7 cellular contexts compared by ENCODE assay signal in genomic region chr2:147414656-147415055, GRCh38.
A peak's percentile ranks its signal among the peaks of the same experiment; 100 is the strongest.
DNase-seq lines count a peak whose midpoint lies in the region; ATAC-seq, FAIRE-seq and TF ChIP-seq lines count a peak whose summit lies in the region.
"Not testable (repeated sequence)": the region's sequence is repeated elsewhere in the genome, so short reads cannot be mapped to it uniquely, and the experiment has no call there.

No MANE protein-coding gene starts in this region.

- intact Hi-C loops in Caco-2 (cut with micrococcal nuclease; ENCODE audit: unreplicated experiment): not testable (repeated sequence)
- intact Hi-C loops in PC-3 (cut with micrococcal nuclease): loop anchor here (5.0 kb wide), 1 partner anchor 433 kb away; the partner anchor contains the start of gene ACVR2A

- POLR2A ChIA-PET in Caco-2 (lab: Charles Lee): interaction anchor here (0.8 kb wide), 1 partner anchor 11 kb away, joined by 4 read pairs; no protein-coding TSS in a partner anchor
- POLR2A ChIA-PET in PC-3 (lab: Charles Lee; ENCODE audit: unreplicated experiment): not testable (repeated sequence)

- peaks cover 37% of the 10 kb centered on the region for H3K4me1 ChIP-seq in Caco-2
- H3K4me1 ChIP-seq in Karpas-422 (ENCODE audit: low read length); foreskin keratinocyte: not testable (repeated sequence)
- peaks cover 27% of the 10 kb centered on the region for H3K4me1 ChIP-seq in PC-3 (ENCODE audit: insufficient read depth, low read length)

- H3K27ac Mint-ChIP-seq in Caco-2 (ENCODE audit: unreplicated experiment): peak overlapping the region; percentile 89

- H2AFZ ChIP-seq in Karpas-422 (ENCODE audit: low read length); PC-3 (ENCODE audit: low read length): not testable (repeated sequence)

- not testable (repeated sequence) for TF ChIP-seq CTCF in Caco-2 (IDR thresholded peaks at IDR 0.05; ENCODE audit: insufficient read depth in 1 of 2, low read depth in 1 of 2, low read length in 1 of 2, severe bottlenecking in 1 of 2, unreplicated experiment in 1 of 2); PC-3 (conservative IDR thresholded peaks at IDR 0.05; ENCODE audit: low read depth, low read length); VCaP (conservative IDR thresholded peaks at IDR 0.05); bronchial epithelial cell (IDR thresholded peaks at IDR 0.05; ENCODE audit: insufficient read depth, low read length, severe bottlenecking); foreskin keratinocyte (conservative IDR thresholded peaks at IDR 0.05)

- BruUV-seq in Caco-2 (replicated peaks; lab: Mats Ljungman, UMichigan); PC-3 (replicated peaks; lab: Mats Ljungman, UMichigan): not testable (repeated sequence)

- peaks cover 40% of the 10 kb centered on the region for H3K4me1 Mint-ChIP-seq in Caco-2 (ENCODE audit: low read depth, unreplicated experiment)

- CTCF ChIA-PET in Caco-2 (lab: Charles Lee); PC-3 (lab: Charles Lee): not testable (repeated sequence)

- peaks cover 58% of the 10 kb centered on the region for H3K9me3 Mint-ChIP-seq in Caco-2 (ENCODE audit: unreplicated experiment)

- H3K9me2 ChIP-seq in Karpas-422 (replicated peaks; ENCODE audit: insufficient read depth, low read length); PC-3 (replicated peaks; ENCODE audit: low read length): not testable (repeated sequence)

- H3K4me2 ChIP-seq in Karpas-422 (ENCODE audit: low read depth, low read length, poor library complexity, severe bottlenecking); PC-3 (ENCODE audit: low read length): not testable (repeated sequence)

- not testable (repeated sequence) for H4K20me1 ChIP-seq in Karpas-422 (ENCODE audit: insufficient read depth, low read depth, low read length); PC-3 (ENCODE audit: low read length)

- peak; percentile 36 for ATAC-seq in PC-3
- ATAC-seq in foreskin keratinocyte: not testable (repeated sequence)

- not testable (repeated sequence) for DNase-seq in Caco-2
- DNase-seq in DMS53 (lab: John Stamatoyannopoulos, UW): peak; percentile 37
- peak; percentile 21 for DNase-seq in Karpas-422
- DNase-seq in PC-3: peak; percentile 80
- DNase-seq in bronchial epithelial cell (ENCODE audit: low read depth): peak; percentile 65
- DNase-seq in foreskin keratinocyte: peak; percentile 11 to 56

- peak; percentile 66 for FAIRE-seq in bronchial epithelial cell (lab: Jason Lieb, UNC)

- H3K79me2 ChIP-seq in Karpas-422 (ENCODE audit: low read length); PC-3 (ENCODE audit: low read length): not testable (repeated sequence)

- not testable (repeated sequence) for H3K27me3 ChIP-seq in Caco-2 (replicated peaks; ENCODE audit: control insufficient read depth, insufficient read depth, low read length); Karpas-422 (ENCODE audit: low read length); PC-3 (ENCODE audit: low read length); bronchial epithelial cell (ENCODE audit: control insufficient read depth, insufficient read depth, low read length); foreskin keratinocyte

- H3F3A ChIP-seq in PC-3 (ENCODE audit: low read length, unreplicated experiment): not testable (repeated sequence)

- H3K4me3 ChIP-seq in Caco-2 (ENCODE audit: low read depth, low read length); Karpas-422 (ENCODE audit: low read length); PC-3 (ENCODE audit: low read length); bronchial epithelial cell (ENCODE audit: low read depth, low read length): not testable (repeated sequence)

- H3K9me3 ChIP-seq in Caco-2; Karpas-422 (ENCODE audit: low read length); PC-3 (ENCODE audit: low read length): not testable (repeated sequence)

- not testable (repeated sequence) for H3K9ac ChIP-seq in Karpas-422 (ENCODE audit: low read length); PC-3 (ENCODE audit: low read length)

- not testable (repeated sequence) for H3K27ac ChIP-seq in Karpas-422 (ENCODE audit: low read length); foreskin keratinocyte
- H3K27ac ChIP-seq in PC-3 (ENCODE audit: low read length): 0 out of 2 replicates have a peak overlapping the region, but pooled peaks have one; percentile 9
- peak overlapping the region; percentile 8; the same call in 1 of the 2 replicates for H3K27ac ChIP-seq in VCaP

- H3K4me3 Mint-ChIP-seq in Caco-2 (ENCODE audit: unreplicated experiment): peak overlapping the region; percentile 31

- not testable (repeated sequence) for H3K27me3 Mint-ChIP-seq in Caco-2 (ENCODE audit: insufficient read depth, unreplicated experiment)

- peaks cover 15% of the 10 kb centered on the region for H3K36me3 Mint-ChIP-seq in Caco-2 (ENCODE audit: insufficient read depth, unreplicated experiment)

- not testable (repeated sequence) for H3K36me3 ChIP-seq in Caco-2 (ENCODE audit: control insufficient read depth, insufficient read depth, low read length); Karpas-422 (ENCODE audit: insufficient read depth, low read length); PC-3 (ENCODE audit: low read depth, low read length); bronchial epithelial cell (ENCODE audit: control insufficient read depth, insufficient read depth, low read length)
